Comparison of ENCODE assay signal across 19 cellular contexts in genomic region chr2:8490166-8490565, GRCh38.
DNase-seq lines count a peak whose midpoint lies in the region; ATAC-seq lines count a peak whose summit lies in the region.
"Had no signal": no experiment of that assay in that cellular context is flagged by ENCODE, and none has a peak within 500 bp of the region (broad histone marks: within the 10 kb centered on the region; RNA-seq: fewer than 3 reads in every experiment).

No MANE protein-coding gene starts in this region.

- H3K4me1 Mint-ChIP-seq in activated CD4-positive, alpha-beta memory T cell treated with anti-CD3 and anti-CD28 coated beads for 36 hours (ENCODE audit: low read depth), result peaks cover 56% of the 10 kb centered on the region
- H3K4me1 Mint-ChIP-seq in natural killer cell treated with Interleukin-12 subunit alpha and Interleukin-12 subunit beta and Interleukin-15 and Interleukin-18, amount 100 ng/mL, for 72 hours (ENCODE audit: low read depth in 2 of 2), result peaks cover 64 to 73% of the 10 kb centered on the region in 2 donors

- peak overlapping the region; percentile 14 for H3K27ac Mint-ChIP-seq in activated CD4-positive, alpha-beta memory T cell treated with anti-CD3 and anti-CD28 coated beads for 36 hours
- peak overlapping the region; percentile 97 to 98 for H3K27ac Mint-ChIP-seq in natural killer cell treated with Interleukin-12 subunit alpha and Interleukin-12 subunit beta and Interleukin-15 and Interleukin-18, amount 100 ng/mL, for 72 hours
- H3K27ac Mint-ChIP-seq: CD8-positive, alpha-beta T cell; HFFc6 had no signal

- intact Hi-C loops in activated CD4-positive, alpha-beta memory T cell treated with anti-CD3 and anti-CD28 coated beads for 36 hours (cut with micrococcal nuclease), result no loop called here
- intact Hi-C loops in left ventricle myocardium superior (cut with micrococcal nuclease), result no loop called here

- peaks cover 3% of the 10 kb centered on the region for H3K36me3 Mint-ChIP-seq in activated CD4-positive, alpha-beta memory T cell treated with anti-CD3 and anti-CD28 coated beads for 36 hours
- H3K36me3 Mint-ChIP-seq in natural killer cell treated with Interleukin-12 subunit alpha and Interleukin-12 subunit beta and Interleukin-15 and Interleukin-18, amount 100 ng/mL, for 72 hours, result no peaks in the 10 kb centered on the region
- H3K36me3 Mint-ChIP-seq: CD8-positive, alpha-beta T cell had no signal

- DNase-seq in activated effector memory CD4-positive, alpha-beta T cell treated with anti-CD3 and anti-CD28 coated beads, Interleukin-2, amount 50 U/mL, for 16 hours, result peak; percentile 58
- no peak for DNase-seq in activated effector memory CD4-positive, alpha-beta T cell treated with Interleukin-2 at 50 U/mL for 16 hours
- DNase-seq in activated CD4-positive, alpha-beta memory T cell treated with anti-CD3 and anti-CD28 coated beads for 36 hours, result no peak
- DNase-seq in natural killer cell treated with Interleukin-12 subunit alpha and Interleukin-12 subunit beta and Interleukin-15 and Interleukin-18, amount 100 ng/mL, for 72 hours (ENCODE audit: low spot score), result no peak
- DNase-seq in left ventricle myocardium superior, result no peak
- DNase-seq in superior temporal gyrus (ENCODE audit: extremely low spot score), result no peak
- DNase-seq in T-helper 1 cell, result no peak
- no peak for DNase-seq in HuH-7 (ENCODE audit: low spot score)
- DNase-seq: AML-193; CD8-positive, alpha-beta T cell; DMS 273 treated with DMSO at 0.1 percent for 48 hours; HFFc6; KG1; NCI-H1092; NCI-H1694 treated with DMSO at 0.1 percent for 48 hours; NCI-H2171; NCI-H446 treated with DMSO at 0.1 percent for 48 hours; NCI-H748 treated with DMSO at 0.1 percent for 48 hours had no signal

- POLR2A ChIA-PET in activated CD4-positive, alpha-beta memory T cell treated with anti-CD3 and anti-CD28 coated beads for 36 hours (lab: Charles Lee), result interaction anchor here (0.9 to 7.0 kb wide), 5 partner anchors 16 to 192 kb away, joined by 3 to 92 read pairs (median 40); partner anchors contain the start of gene ID2

- H3K9me3 Mint-ChIP-seq in activated CD4-positive, alpha-beta memory T cell treated with anti-CD3 and anti-CD28 coated beads for 36 hours, result no peaks in the 10 kb centered on the region
- H3K9me3 Mint-ChIP-seq in natural killer cell treated with Interleukin-12 subunit alpha and Interleukin-12 subunit beta and Interleukin-15 and Interleukin-18, amount 100 ng/mL, for 72 hours, result no peaks in the 10 kb centered on the region
- H3K9me3 Mint-ChIP-seq: CD8-positive, alpha-beta T cell; HFFc6 had no signal

- no peak overlapping the region for H3K4me3 Mint-ChIP-seq in activated CD4-positive, alpha-beta memory T cell treated with anti-CD3 and anti-CD28 coated beads for 36 hours
- H3K4me3 Mint-ChIP-seq in natural killer cell treated with Interleukin-12 subunit alpha and Interleukin-12 subunit beta and Interleukin-15 and Interleukin-18, amount 100 ng/mL, for 72 hours, result no peak overlapping the region
- H3K4me3 Mint-ChIP-seq: CD8-positive, alpha-beta T cell; HFFc6 had no signal

- no peaks in the 10 kb centered on the region for H3K27me3 Mint-ChIP-seq in activated CD4-positive, alpha-beta memory T cell treated with anti-CD3 and anti-CD28 coated beads for 36 hours
- no peaks in the 10 kb centered on the region for H3K27me3 Mint-ChIP-seq in natural killer cell treated with Interleukin-12 subunit alpha and Interleukin-12 subunit beta and Interleukin-15 and Interleukin-18, amount 100 ng/mL, for 72 hours

- no peak for ATAC-seq in natural killer cell treated with Interleukin-12 subunit alpha and Interleukin-12 subunit beta and Interleukin-15 and Interleukin-18, amount 100 ng/mL, for 72 hours
- no peak for ATAC-seq in left ventricle myocardium superior
- ATAC-seq: A549; CD8-positive, alpha-beta T cell had no signal

- CTCF ChIA-PET in activated CD4-positive, alpha-beta memory T cell treated with anti-CD3 and anti-CD28 coated beads for 36 hours (lab: Charles Lee), result interaction anchor here (0.5 to 4.0 kb wide), 3 partner anchors 9 to 54 kb away, joined by 3 to 27 read pairs (median 3); no protein-coding TSS in a partner anchor
